In the genomic region with DNA sequence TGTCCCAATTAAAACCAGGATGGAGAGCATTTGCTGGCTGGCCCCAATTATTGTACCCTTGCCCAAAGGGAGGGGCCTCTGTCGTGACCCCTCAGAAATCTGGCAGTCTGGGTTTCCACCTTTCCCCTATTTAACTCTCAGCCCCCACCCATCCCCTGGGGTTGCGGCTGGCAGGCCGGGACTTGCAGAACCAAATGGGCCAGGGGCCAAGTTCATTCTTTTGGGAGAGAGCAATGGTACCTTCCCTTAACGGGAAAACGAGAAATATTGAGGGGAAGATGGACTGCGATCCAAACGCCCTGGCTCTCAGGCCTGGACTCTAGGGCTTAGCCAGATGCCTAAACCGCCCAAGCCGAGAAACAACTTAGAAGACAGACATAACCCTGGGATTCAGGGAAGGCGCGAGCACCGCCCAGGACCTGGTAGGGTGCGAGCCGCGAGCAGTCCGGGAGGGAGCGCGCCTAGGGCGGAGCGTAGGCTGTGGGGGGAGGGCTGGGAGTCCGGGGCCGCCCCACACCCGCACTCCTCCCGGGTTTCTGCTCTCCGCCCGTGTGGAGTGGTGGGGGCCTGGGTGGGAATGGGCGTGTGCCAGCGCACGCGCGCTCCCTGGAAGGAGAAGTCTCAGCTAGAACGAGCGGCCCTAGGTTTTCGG, we compare ENCODE assay signal across 8 cellular contexts. TPM values are rescaled to one million over a fixed set of nuclear protein-coding genes. Genes with fewer than 3 reads are reported as not detected.
A peak's percentile ranks its signal among the peaks of the same experiment; 100 is the strongest.
DNase-seq lines count a peak whose midpoint lies in the region; ATAC-seq and TF ChIP-seq lines count a peak whose summit lies in the region.

A gene with protein sequence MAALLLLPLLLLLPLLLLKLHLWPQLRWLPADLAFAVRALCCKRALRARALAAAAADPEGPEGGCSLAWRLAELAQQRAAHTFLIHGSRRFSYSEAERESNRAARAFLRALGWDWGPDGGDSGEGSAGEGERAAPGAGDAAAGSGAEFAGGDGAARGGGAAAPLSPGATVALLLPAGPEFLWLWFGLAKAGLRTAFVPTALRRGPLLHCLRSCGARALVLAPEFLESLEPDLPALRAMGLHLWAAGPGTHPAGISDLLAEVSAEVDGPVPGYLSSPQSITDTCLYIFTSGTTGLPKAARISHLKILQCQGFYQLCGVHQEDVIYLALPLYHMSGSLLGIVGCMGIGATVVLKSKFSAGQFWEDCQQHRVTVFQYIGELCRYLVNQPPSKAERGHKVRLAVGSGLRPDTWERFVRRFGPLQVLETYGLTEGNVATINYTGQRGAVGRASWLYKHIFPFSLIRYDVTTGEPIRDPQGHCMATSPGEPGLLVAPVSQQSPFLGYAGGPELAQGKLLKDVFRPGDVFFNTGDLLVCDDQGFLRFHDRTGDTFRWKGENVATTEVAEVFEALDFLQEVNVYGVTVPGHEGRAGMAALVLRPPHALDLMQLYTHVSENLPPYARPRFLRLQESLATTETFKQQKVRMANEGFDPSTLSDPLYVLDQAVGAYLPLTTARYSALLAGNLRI (plus strand): TSS at position 628 of the 652 bp plus-strand sequence. CDS start 91 bp downstream, outside the sequence.

- H3K36me3 ChIP-seq in brain microvascular endothelial cell (replicated peaks) (peaks cover 6% of the 10 kb centered on the region), iPS DF 6.9 (ENCODE audit: control insufficient read depth, insufficient read depth, low read length) (peaks cover 17% of the 10 kb centered on the region; the same call in 1 of the 2 replicates), sigmoid colon (peaks cover 4 to 41% (median 9%) of the 10 kb centered on the region in 4 donors)

- H3K4me3 ChIP-seq in GM12875 (ENCODE audit: low read depth, low read length) (peak within 1 kb of the TSS; percentile 70), brain microvascular endothelial cell (ENCODE audit: low read depth, low read length) (peak within 1 kb of the TSS; percentile 65), iPS DF 6.9 (ENCODE audit: low read length) (peak within 1 kb of the TSS; percentile 47; the same call in 1 of the 2 replicates), sigmoid colon (peak within 1 kb of the TSS; percentile 60 to 89 (median 71))

- peak; percentile 95 for DNase-seq in NCI-H69 (lab: John Stamatoyannopoulos, UW)
- peak; percentile 6 for DNase-seq in brain microvascular endothelial cell
- no peak for DNase-seq in iPS DF 6.9 (ENCODE audit: low read depth, low spot score)
- DNase-seq in sigmoid colon = peak; percentile 94
- no peak for DNase-seq in stimulated activated naive CD4-positive, alpha-beta T cell treated with Interleukin-2 at 50 U/mL for 16 hours (lab: John Stamatoyannopoulos, UW)

- H3K27ac ChIP-seq in brain microvascular endothelial cell (no peak within 1 kb of the TSS), iPS DF 6.9 (ENCODE audit: low read length) (no peak within 1 kb of the TSS), sigmoid colon (peak within 1 kb of the TSS; percentile 88 to 93 (median 92))

- peak; percentile 18 for ATAC-seq in HG02798 (IDR thresholded peaks at IDR 0.05; ENCODE audit: poor library complexity, unreplicated experiment)
- ATAC-seq in GM18520 (IDR thresholded peaks at IDR 0.05; ENCODE audit: unreplicated experiment) = no peak

- H3K27me3 ChIP-seq in brain microvascular endothelial cell (replicated peaks) (no peaks in the 10 kb centered on the region), iPS DF 6.9 (ENCODE audit: control insufficient read depth, insufficient read depth, low read length) (no peaks in the 10 kb centered on the region), sigmoid colon (no peaks in the 10 kb centered on the region)

- no CpG with 5 or more reads among the region's 34 CpGs for WGBS in iPS DF 6.9 (ENCODE audit: insufficient coverage, insufficient read length)
- WGBS in sigmoid colon, 2 donors = 3 to 12% methylated on average over 34 of the region's 34 CpGs

- in situ Hi-C loops in brain microvascular endothelial cell (cut with HindIII; ENCODE audit: low pct_ligation_motif_present, low sequenced_read_pairs) = no loop called here

- H3K9me3 ChIP-seq in iPS DF 6.9 (ENCODE audit: control insufficient read depth, insufficient read depth, low read length) (no peaks in the 10 kb centered on the region), sigmoid colon (no peaks in the 10 kb centered on the region)

- peaks cover 4% of the 10 kb centered on the region; the same call in 1 of the 2 replicates for H3K4me1 ChIP-seq in iPS DF 6.9 (ENCODE audit: control insufficient read depth, insufficient read depth, low read length)
- peaks cover 0 to 49% (median 40%) of the 10 kb centered on the region in 4 donors for H3K4me1 ChIP-seq in sigmoid colon

- TF ChIP-seq EP300 in sigmoid colon (IDR thresholded peaks at IDR 0.05) = peak in 1 of 4 donors; percentile 21

- intact Hi-C loops in sigmoid colon (cut with DNase I) = loop anchor here (2.0 kb wide), 1 partner anchor 98 kb away; no protein-coding TSS in a partner anchor

- no peak for TF ChIP-seq POLR2A in sigmoid colon (IDR thresholded peaks at IDR 0.05)

- no peak for TF ChIP-seq CTCF in GM12875 (IDR thresholded peaks at IDR 0.05; ENCODE audit: borderline replicate concordance, insufficient read depth, low read depth, low read length)
- TF ChIP-seq CTCF in brain microvascular endothelial cell (IDR thresholded peaks at IDR 0.05; ENCODE audit: low read depth, low read length, missing control alignments) = no peak
- no peak for TF ChIP-seq CTCF in sigmoid colon (IDR thresholded peaks at IDR 0.05)

RNA-seq across cellular contexts. Expression of the gene that starts here (rescaled TPM):
- 10 to 100 TPM; 19.7 to 45.7 (median 23.9) TPM for total RNA-seq in sigmoid colon
- 10 to 100 TPM in 2 of 3 donors, 1 to 10 TPM in 1; 1.6 to 23.4 (median 15.0) TPM for polyA plus RNA-seq in sigmoid colon

Comparison
In these comparisons a context has a peak if more than half of its experiments do, and no peak if none do; other contexts are left out.
1. DNase-seq: peak in NCI-H69 (single experiment), brain microvascular endothelial cell (single experiment) and sigmoid colon (single experiment); none in iPS DF 6.9 (single experiment) and stimulated activated naive CD4-positive, alpha-beta T cell treated with Interleukin-2 at 50 U/mL for 16 hours (single experiment).
2. H3K27ac ChIP-seq: peak in sigmoid colon (4 of 4); none in brain microvascular endothelial cell (single experiment) and iPS DF 6.9 (single experiment).
3. Peak in every context shown above with its lines, with median percentiles within 50 percentile points of each other: H3K4me3 ChIP-seq.